ENCODE assay signal across 8 cellular contexts in genomic region chr11:72585762-72586590, GRCh38.
DNase-seq lines count a peak whose midpoint lies in the region; ATAC-seq and TF ChIP-seq lines count a peak whose summit lies in the region.

No MANE protein-coding gene starts in this region.

- peaks cover 31% of the 10 kb centered on the region for H3K27me3 Mint-ChIP-seq in activated CD4-positive, alpha-beta T cell treated with anti-CD3 and anti-CD28 coated beads for 36 hours

- peak overlapping the region; percentile 66 for H3K4me3 Mint-ChIP-seq in activated CD4-positive, alpha-beta T cell treated with anti-CD3 and anti-CD28 coated beads for 36 hours

- peaks cover 23% of the 10 kb centered on the region for H3K4me1 Mint-ChIP-seq in activated CD4-positive, alpha-beta T cell treated with anti-CD3 and anti-CD28 coated beads for 36 hours

- ATAC-seq in activated CD4-positive, alpha-beta T cell treated with anti-CD3 and anti-CD28 coated beads for 36 hours, result peak; percentile 84
- ATAC-seq in HG02588 (IDR thresholded peaks at IDR 0.05; ENCODE audit: unreplicated experiment), result no peak

- peaks cover 0 to 12% (median 7%) of the 10 kb centered on the region in 4 donors for H3K4me1 ChIP-seq in liver (ENCODE audit: control insufficient read depth in 4 of 4, insufficient read depth in 4 of 4, low read length in 3 of 4)

- peaks cover 68% of the 10 kb centered on the region for H3K27me3 ChIP-seq in H7 (ENCODE audit: control insufficient read depth, insufficient read depth, low read length)
- peaks cover 0 to 7% (median 0%) of the 10 kb centered on the region in 4 donors for H3K27me3 ChIP-seq in liver (ENCODE audit: control insufficient read depth in 4 of 4, insufficient read depth in 4 of 4, low read length in 3 of 4)

- H3K4me3 ChIP-seq in H7 (ENCODE audit: insufficient read depth, low read depth, low read length), result no peak overlapping the region
- no peak overlapping the region for H3K4me3 ChIP-seq in liver (ENCODE audit: low read depth in 1 of 3, low read length in 3 of 3)

- H3K9ac ChIP-seq in liver (ENCODE audit: low read depth in 1 of 2, low read length in 2 of 2), result no peak overlapping the region

- CTCF ChIA-PET in activated CD4-positive, alpha-beta T cell treated with anti-CD3 and anti-CD28 coated beads for 36 hours (lab: Charles Lee), result interaction anchor here (0.5 to 9.2 kb wide), 25 partner anchors 9 to 482 kb away, joined by 3 to 74 read pairs (median 4); no protein-coding TSS in a partner anchor

- intact Hi-C loops in activated CD4-positive, alpha-beta T cell treated with anti-CD3 and anti-CD28 coated beads for 36 hours (cut with DNase I, micrococcal nuclease), result loop anchor here (1.0 to 10.0 kb wide), 5 partner anchors 57 to 259 kb away; no protein-coding TSS in a partner anchor

- no peaks in the 10 kb centered on the region for H3K9me3 Mint-ChIP-seq in activated CD4-positive, alpha-beta T cell treated with anti-CD3 and anti-CD28 coated beads for 36 hours (ENCODE audit: low read depth)

- H3K36me3 ChIP-seq in H7 (replicated peaks; ENCODE audit: control insufficient read depth, insufficient read depth, low read length), result no peaks in the 10 kb centered on the region
- H3K36me3 ChIP-seq in liver (ENCODE audit: control insufficient read depth in 4 of 4, insufficient read depth in 3 of 4, low read depth in 1 of 4, low read length in 3 of 4), result no peaks in the 10 kb centered on the region

- TF ChIP-seq CTCF in C4-2B (conservative IDR thresholded peaks at IDR 0.05) (peak; percentile 97), liver (IDR thresholded peaks at IDR 0.05; ENCODE audit: low read depth, low read length, missing input control) (peak; percentile 89)

- WGBS in liver, result 21% methylated on average over 18 of the region's 18 CpGs

- POLR2A ChIA-PET in activated CD4-positive, alpha-beta T cell treated with anti-CD3 and anti-CD28 coated beads for 36 hours (lab: Charles Lee), result no interaction called here

- DNase-seq in H7, result peak; percentile 90
- DNase-seq in NCI-H2227 treated with DMSO at 0.1 percent for 48 hours (lab: John Stamatoyannopoulos, UW), result peak; percentile 70
- peak; percentile 84 for DNase-seq in activated CD4-positive, alpha-beta T cell treated with anti-CD3 and anti-CD28 coated beads for 36 hours
- DNase-seq in cerebellum (ENCODE audit: low spot score), result peak; percentile 71
- DNase-seq in stimulated activated CD8-positive, alpha-beta memory T cell treated with anti-CD3 and anti-CD28 coated beads, Interleukin-15, amount 100 ng/mL, for 1 hour (ENCODE audit: low read depth), result peak; percentile 41

- H3K27ac ChIP-seq in C4-2B (no peak overlapping the region), liver (ENCODE audit: low read depth in 1 of 2, low read length in 2 of 2) (no peak overlapping the region)

- H3K27ac Mint-ChIP-seq in activated CD4-positive, alpha-beta T cell treated with anti-CD3 and anti-CD28 coated beads for 36 hours, result no peak overlapping the region

- TF ChIP-seq RAD21 in liver (IDR thresholded peaks at IDR 0.05), result peak; percentile 91 to 95

- no peaks in the 10 kb centered on the region for H3K36me3 Mint-ChIP-seq in activated CD4-positive, alpha-beta T cell treated with anti-CD3 and anti-CD28 coated beads for 36 hours (ENCODE audit: low read depth)

- no peaks in the 10 kb centered on the region for H3K9me3 ChIP-seq in liver (ENCODE audit: control insufficient read depth in 4 of 4, low read length in 3 of 4)

TF ChIP-seq in liver, 16 proteins besides CTCF, POLR2A, EP300 and RAD21:
- TF ChIP-seq, protein P1, sequence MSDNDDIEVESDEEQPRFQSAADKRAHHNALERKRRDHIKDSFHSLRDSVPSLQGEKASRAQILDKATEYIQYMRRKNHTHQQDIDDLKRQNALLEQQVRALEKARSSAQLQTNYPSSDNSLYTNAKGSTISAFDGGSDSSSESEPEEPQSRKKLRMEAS (IDR thresholded peaks at IDR 0.05), result no peak
- TF ChIP-seq TAF1 (conservative IDR thresholded peaks at IDR 0.05), result no peak
- no peak for TF ChIP-seq REST (IDR thresholded peaks at IDR 0.05)
- TF ChIP-seq HNF4G (IDR thresholded peaks at IDR 0.05), result no peak
- TF ChIP-seq JUND (IDR thresholded peaks at IDR 0.05), result no peak
- no peak for TF ChIP-seq GABPA (IDR thresholded peaks at IDR 0.05 in 1 of 2, conservative IDR thresholded peaks at IDR 0.05 in 1 of 2)
- TF ChIP-seq YY1 (IDR thresholded peaks at IDR 0.05), result no peak
- TF ChIP-seq, protein P2, sequence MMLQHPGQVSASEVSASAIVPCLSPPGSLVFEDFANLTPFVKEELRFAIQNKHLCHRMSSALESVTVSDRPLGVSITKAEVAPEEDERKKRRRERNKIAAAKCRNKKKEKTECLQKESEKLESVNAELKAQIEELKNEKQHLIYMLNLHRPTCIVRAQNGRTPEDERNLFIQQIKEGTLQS (IDR thresholded peaks at IDR 0.05), result no peak
- TF ChIP-seq NR2F2 (IDR thresholded peaks at IDR 0.05), result no peak
- TF ChIP-seq HNF4A (conservative IDR thresholded peaks at IDR 0.05), result no peak
